Comparison of ENCODE assay signal across 8 cellular contexts in genomic region chr10:80530251-80530650, GRCh38. TPM values are rescaled to one million over a fixed set of nuclear protein-coding genes. Genes with fewer than 3 reads are reported as not detected.
DNase-seq lines count a peak whose midpoint lies in the region; ATAC-seq and TF ChIP-seq lines count a peak whose summit lies in the region.

No MANE protein-coding gene starts in this region.

- H3K4me3 Mint-ChIP-seq in T-helper 2 cell treated with Interferon-gamma antibody and Interleukin-4, amounts not matched to agents 5 μg/mL and 100 μg/mL, for 36 hours = peak overlapping the region; percentile 50

- H3K27ac Mint-ChIP-seq in T-helper 2 cell treated with Interferon-gamma antibody and Interleukin-4, amounts not matched to agents 5 μg/mL and 100 μg/mL, for 36 hours = peak overlapping the region; percentile 76

- intact Hi-C loops in dorsolateral prefrontal cortex (cut with DNase I) = no loop called here

- H3K4me3 ChIP-seq in dorsolateral prefrontal cortex = no peak overlapping the region

- TF ChIP-seq CTCF in GM10266 (IDR thresholded peaks at IDR 0.05; ENCODE audit: control insufficient read depth, insufficient read depth, low read depth, missing control alignments) = peak; percentile 18
- TF ChIP-seq CTCF in dorsolateral prefrontal cortex (IDR thresholded peaks at IDR 0.05 in 54 of 56, conservative IDR thresholded peaks at IDR 0.05 in 2 of 56; ENCODE audit: low read depth in 1 of 56, partially characterized antibody in 56 of 56) = peak in 20 of 56 donors; percentile 9 to 30 (median 17)

- peak; percentile 58 for ATAC-seq in HG03095 (IDR thresholded peaks at IDR 0.05; ENCODE audit: unreplicated experiment)

- H3K27ac ChIP-seq in dorsolateral prefrontal cortex = peak overlapping the region in 35 of 59 donors; percentile 5 to 74 (median 42)

- no peaks in the 10 kb centered on the region for H3K9me3 Mint-ChIP-seq in T-helper 2 cell treated with Interferon-gamma antibody and Interleukin-4, amounts not matched to agents 5 μg/mL and 100 μg/mL, for 36 hours

- H3K36me3 Mint-ChIP-seq in T-helper 2 cell treated with Interferon-gamma antibody and Interleukin-4, amounts not matched to agents 5 μg/mL and 100 μg/mL, for 36 hours (ENCODE audit: low read depth) = peaks cover 25% of the 10 kb centered on the region

- no peaks in the 10 kb centered on the region for H3K27me3 Mint-ChIP-seq in T-helper 2 cell treated with Interferon-gamma antibody and Interleukin-4, amounts not matched to agents 5 μg/mL and 100 μg/mL, for 36 hours (ENCODE audit: low read depth)

- H3K27me3 ChIP-seq in dorsolateral prefrontal cortex = no peaks in the 10 kb centered on the region

- peaks cover 58% of the 10 kb centered on the region for H3K4me1 Mint-ChIP-seq in T-helper 2 cell treated with Interferon-gamma antibody and Interleukin-4, amounts not matched to agents 5 μg/mL and 100 μg/mL, for 36 hours (ENCODE audit: low read depth)

- DNase-seq in GM10266 (ENCODE audit: extremely low spot score) = no peak
- DNase-seq in T-helper 2 cell treated with Interferon-gamma antibody and Interleukin-4, amounts not matched to agents 5 μg/mL and 100 μg/mL, for 36 hours (ENCODE audit: low spot score) = peak; percentile 35
- peak in 2 of 10 donors; percentile 26 to 50 for DNase-seq in dorsolateral prefrontal cortex
- DNase-seq in renal cortical epithelial cell (ENCODE audit: low read depth) = peak; percentile 48
- DNase-seq in NK-92 (lab: John Stamatoyannopoulos, UW; ENCODE audit: unreplicated experiment) = no peak
- DNase-seq in DMS79 (lab: John Stamatoyannopoulos, UW) = no peak
- DNase-seq in cerebellar cortex (ENCODE audit: low spot score) = no peak

RNA-seq across cellular contexts. Expression of gene SH2D4B, which starts 7.5 kb away (rescaled TPM):
- total RNA-seq in dorsolateral prefrontal cortex (1 to 10 TPM in 2 of 120 experiments, under 1 TPM in 103, not detected in 15; 0.07 to 1.3 (median 0.38) TPM), renal cortical epithelial cell (under 0.01 TPM in 1 of 2 replicates, not detected in the other)

Comparison
In these comparisons a context has a peak if more than half of its experiments do, and no peak if none do; other contexts are left out.
1. DNase-seq: peak in T-helper 2 cell treated with Interferon-gamma antibody and Interleukin-4, amounts not matched to agents 5 μg/mL and 100 μg/mL, for 36 hours (single experiment) and renal cortical epithelial cell (single experiment); none in GM10266 (single experiment), NK-92 (single experiment), DMS79 (single experiment) and cerebellar cortex (single experiment).